8 cellular contexts compared by ENCODE assay signal in the genomic region with DNA sequence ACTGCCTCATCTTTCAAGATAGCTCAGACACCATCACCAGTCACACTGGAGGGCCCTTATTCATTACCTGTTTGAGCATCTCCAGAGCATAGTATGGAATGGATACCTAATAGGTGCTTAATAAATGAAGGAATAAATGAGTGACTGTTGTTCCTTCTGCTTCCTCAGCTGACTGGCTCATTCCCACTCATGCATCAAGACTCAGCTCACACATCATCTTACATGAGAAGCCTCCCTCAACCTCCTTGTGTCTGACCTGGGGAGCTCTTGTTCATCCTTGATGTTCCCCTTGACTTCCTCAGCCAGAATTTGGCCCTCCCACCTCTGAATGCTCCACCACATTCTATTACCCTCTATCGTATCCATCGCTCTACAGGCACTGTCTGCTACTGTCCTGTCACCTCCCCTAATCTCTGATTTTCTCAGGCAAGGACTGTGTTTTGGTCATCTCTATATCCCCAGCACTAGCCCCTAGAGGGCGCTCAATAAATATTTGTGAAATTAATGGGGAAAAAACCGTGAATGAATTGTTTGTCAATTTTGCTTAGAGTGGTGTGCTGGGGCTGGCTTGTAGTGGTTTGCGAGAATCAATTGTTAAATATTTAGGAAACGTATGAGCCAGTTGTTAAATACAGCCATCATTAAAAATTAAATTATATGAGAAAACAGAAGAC.
DNase-seq lines count a peak whose midpoint lies in the region; ATAC-seq and TF ChIP-seq lines count a peak whose summit lies in the region.

No MANE protein-coding gene starts in this region.

- H3F3A ChIP-seq in SK-N-SH (replicated peaks; ENCODE audit: insufficient read depth): no peaks in the 10 kb centered on the region

- TF ChIP-seq POLR2A in vagina (IDR thresholded peaks at IDR 0.05): no peak

- H3K27ac ChIP-seq in SK-N-SH (ENCODE audit: low read depth in 2 of 2, low read length in 1 of 2) (no peak overlapping the region), vagina (no peak overlapping the region)

- H3K27me3 ChIP-seq in SK-N-SH (ENCODE audit: insufficient read depth): peaks cover 5% of the 10 kb centered on the region; the same call in 1 of the 2 replicates
- H3K27me3 ChIP-seq in vagina: no peaks in the 10 kb centered on the region

- peak; percentile 81 for TF ChIP-seq RAD21 in SK-N-SH (IDR thresholded peaks at IDR 0.05; ENCODE audit: low read length)

- H4K20me1 ChIP-seq in SK-N-SH (ENCODE audit: insufficient read depth): no peaks in the 10 kb centered on the region; the same call in 1 of the 2 replicates

- no peak overlapping the region for H3K4me2 ChIP-seq in SK-N-SH

- TF ChIP-seq EP300 in SK-N-SH (IDR thresholded peaks at IDR 0.05; ENCODE audit: borderline replicate concordance in 1 of 2, low read depth in 1 of 2, low read length in 1 of 2): no peak

- H3K9me3 ChIP-seq in SK-N-SH: no peaks in the 10 kb centered on the region
- no peaks in the 10 kb centered on the region for H3K9me3 ChIP-seq in vagina

- no peak overlapping the region for H3K4me3 Mint-ChIP-seq in memory B cell

- intact Hi-C loops in vagina (cut with DNase I): no loop called here

- no peak overlapping the region for H2AFZ ChIP-seq in SK-N-SH (ENCODE audit: low read depth)

- peak; percentile 88 for TF ChIP-seq CTCF in SK-N-SH (IDR thresholded peaks at IDR 0.05)
- peak in 2 of 3 experiments; percentile 18 to 48 for TF ChIP-seq CTCF in vagina (IDR thresholded peaks at IDR 0.05)

- no peaks in the 10 kb centered on the region for H3K9me2 ChIP-seq in SK-N-SH

- H3K4me3 ChIP-seq in SK-N-SH (ENCODE audit: low read depth in 2 of 2, low read length in 1 of 2) (no peak overlapping the region; a peak in 1 of 4 replicates), vagina (no peak overlapping the region)

- DNase-seq in NCI-H146 (lab: John Stamatoyannopoulos, UW): peak; percentile 3
- no peak for DNase-seq in NCI-H146 treated with DMSO at 0.1 percent for 48 hours (lab: John Stamatoyannopoulos, UW; ENCODE audit: unreplicated experiment)
- peak; percentile 76 for DNase-seq in SK-N-SH
- peak; percentile 52 for DNase-seq in cerebellar cortex (ENCODE audit: low spot score)
- DNase-seq in memory B cell (ENCODE audit: low spot score in 2 of 2): peak; percentile 30 to 35
- peak; percentile 64 to 75 for DNase-seq in vagina (ENCODE audit: extremely low spot score in 2 of 2)
- DNase-seq in foreskin melanocyte: no peak

- no peaks in the 10 kb centered on the region for H3K9me3 Mint-ChIP-seq in memory B cell

- peaks cover 0 to 3% of the 10 kb centered on the region in 2 experiments; a peak in 1 of 4 replicates for H3K4me1 ChIP-seq in SK-N-SH (ENCODE audit: control insufficient read depth in 1 of 2, insufficient read depth in 2 of 2, low read depth in 1 of 2, low read length in 1 of 2)
- H3K4me1 ChIP-seq in vagina: peaks cover 9% of the 10 kb centered on the region

- H3K79me2 ChIP-seq in SK-N-SH (ENCODE audit: insufficient read depth): no peaks in the 10 kb centered on the region

- peaks cover 6% of the 10 kb centered on the region for H3K27me3 Mint-ChIP-seq in memory B cell

- peaks cover 2% of the 10 kb centered on the region for H3K4me1 Mint-ChIP-seq in memory B cell

- peak; percentile 76 for ATAC-seq in HG02885 (IDR thresholded peaks at IDR 0.05; ENCODE audit: poor library complexity, unreplicated experiment)
- peak; percentile 65 for ATAC-seq in memory B cell (ENCODE audit: low read depth)

- POLR2A ChIA-PET in SK-N-SH (lab: Yijun Ruan, JAX): interaction anchor here (0.8 kb wide), 1 partner anchor 278 kb away, joined by 4 read pairs; the partner anchor contains the start of gene RPS4X

- under 1% methylated on average over 6 of the region's 6 CpGs for WGBS in SK-N-SH (ENCODE audit: low lambda C conversion rate)

- H3K36me3 ChIP-seq in SK-N-SH (replicated peaks in 1 of 2; ENCODE audit: control insufficient read depth in 1 of 2, insufficient read depth in 2 of 2, low read length in 1 of 2) (no peaks in the 10 kb centered on the region), vagina (no peaks in the 10 kb centered on the region)

- H3K9ac ChIP-seq in SK-N-SH: no peak overlapping the region

- CTCF ChIA-PET in SK-N-SH (lab: Yijun Ruan, JAX): interaction anchor here (0.7 to 4.4 kb wide), 25 partner anchors 8 to 280 kb away, joined by 3 to 59 read pairs (median 4); partner anchors contain the start of genes PIN4, RPS4X and RTL5

- H3K27ac Mint-ChIP-seq in memory B cell: no peak overlapping the region

- H3K36me3 Mint-ChIP-seq in memory B cell: no peaks in the 10 kb centered on the region

TF ChIP-seq in SK-N-SH, 30 proteins besides CTCF, POLR2A, EP300 and RAD21:
- TF ChIP-seq FOSL2 (IDR thresholded peaks at IDR 0.05; ENCODE audit: borderline replicate concordance, low read depth) (no peak), SMC3 (IDR thresholded peaks at IDR 0.05; ENCODE audit: low read depth, low read length) (peak; percentile 55; the same call in 1 of the 2 replicates), RCOR1 (IDR thresholded peaks at IDR 0.05; ENCODE audit: low read length) (no peak)
- TF ChIP-seq, protein P1, sequence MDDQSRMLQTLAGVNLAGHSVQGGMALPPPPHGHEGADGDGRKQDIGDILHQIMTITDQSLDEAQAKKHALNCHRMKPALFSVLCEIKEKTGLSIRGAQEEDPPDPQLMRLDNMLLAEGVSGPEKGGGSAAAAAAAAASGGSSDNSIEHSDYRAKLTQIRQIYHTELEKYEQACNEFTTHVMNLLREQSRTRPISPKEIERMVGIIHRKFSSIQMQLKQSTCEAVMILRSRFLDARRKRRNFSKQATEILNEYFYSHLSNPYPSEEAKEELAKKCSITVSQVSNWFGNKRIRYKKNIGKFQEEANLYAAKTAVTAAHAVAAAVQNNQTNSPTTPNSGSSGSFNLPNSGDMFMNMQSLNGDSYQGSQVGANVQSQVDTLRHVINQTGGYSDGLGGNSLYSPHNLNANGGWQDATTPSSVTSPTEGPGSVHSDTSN (IDR thresholded peaks at IDR 0.05): no peak
- TF ChIP-seq, protein P2, sequence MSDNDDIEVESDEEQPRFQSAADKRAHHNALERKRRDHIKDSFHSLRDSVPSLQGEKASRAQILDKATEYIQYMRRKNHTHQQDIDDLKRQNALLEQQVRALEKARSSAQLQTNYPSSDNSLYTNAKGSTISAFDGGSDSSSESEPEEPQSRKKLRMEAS (IDR thresholded peaks at IDR 0.05; ENCODE audit: low read depth): no peak
TF ChIP-seq in SK-N-SH: peak in this region for 1.

Comparison
In these comparisons a context has a peak if more than half of its experiments do, and no peak if none do; other contexts are left out.
1. DNase-seq: peak in NCI-H146 (single experiment), SK-N-SH (single experiment), cerebellar cortex (single experiment), memory B cell (2 of 2) and vagina (2 of 2); none in NCI-H146 treated with DMSO at 0.1 percent for 48 hours (single experiment) and foreskin melanocyte (single experiment).